17 cellular contexts compared by ENCODE assay signal in genomic region chr1:1340185-1340584, GRCh38. TPM values are rescaled to one million over a fixed set of nuclear protein-coding genes. Genes with fewer than 3 reads are reported as not detected.
DNase-seq lines count a peak whose midpoint lies in the region; ATAC-seq and TF ChIP-seq lines count a peak whose summit lies in the region.
"Had no signal": no experiment of that assay in that cellular context is flagged by ENCODE, and none has a peak within 500 bp of the region (broad histone marks: within the 10 kb centered on the region; RNA-seq: fewer than 3 reads in every experiment).

No MANE protein-coding gene starts in this region.

- H3K9me3 Mint-ChIP-seq in MCF 10A (ENCODE audit: unreplicated experiment): no peaks in the 10 kb centered on the region
- H3K9me3 Mint-ChIP-seq: CD4-positive, alpha-beta T cell; CD8-positive, alpha-beta T cell had no signal

- H3K27ac Mint-ChIP-seq in MCF 10A (ENCODE audit: low read depth, unreplicated experiment): no peak overlapping the region
- H3K27ac Mint-ChIP-seq: B cell; CD4-positive, alpha-beta T cell; CD8-positive, alpha-beta T cell had no signal

- intact Hi-C loops in head of caudate nucleus (cut with DNase I) (no loop called here), MCF 10A (cut with micrococcal nuclease) (no loop called here)

- DNase-seq in head of caudate nucleus: peak in 38 of 42 donors; percentile 47 to 89 (median 70)
- DNase-seq in neuronal stem cell (ENCODE audit: low spot score): no peak
- DNase-seq in MCF 10A (ENCODE audit: unreplicated experiment): no peak
- DNase-seq: AML-193; Caco-2; Calu3; CD4-positive, alpha-beta T cell; CD8-positive, alpha-beta T cell; DMS79 treated with DMSO at 0.1 percent for 48 hours; GF-D8 had no signal

- H3K27ac ChIP-seq in HEK293 (ENCODE audit: extremely low read depth, low read depth, low read length) (no peak overlapping the region), neuronal stem cell (replicated peaks; ENCODE audit: low read length) (no peak overlapping the region)
- H3K27ac ChIP-seq: 22Rv1; A549; BLaER1 treated with 17β-estradiol and CSF1 and Interleukin-3, amounts not matched to agents 10 nM and 100 nM; C4-2B had no signal

- H3K27me3 ChIP-seq in neuronal stem cell (ENCODE audit: control insufficient read depth in 3 of 3, insufficient read depth in 3 of 3, low read depth in 1 of 3, low read length in 3 of 3): no peaks in the 10 kb centered on the region
- H3K27me3 ChIP-seq: BLaER1 treated with 17β-estradiol and CSF1 and Interleukin-3, amounts not matched to agents 10 nM and 100 nM had no signal

- H3K4me2 ChIP-seq in neuronal stem cell (ENCODE audit: insufficient read depth, low read length, poor library complexity, severe bottlenecking): no peak overlapping the region
- H3K4me2 ChIP-seq: A549; BLaER1 treated with 17β-estradiol and CSF1 and Interleukin-3, amounts not matched to agents 10 nM and 100 nM had no signal

- no peak overlapping the region for H3K4ac ChIP-seq in neuronal stem cell (ENCODE audit: low read length)

- peaks cover 19% of the 10 kb centered on the region for H3K79me1 ChIP-seq in neuronal stem cell (ENCODE audit: low read depth, low read length)

- no peak overlapping the region for H2BK5ac ChIP-seq in neuronal stem cell (ENCODE audit: low read length)

- H3K27me3 Mint-ChIP-seq in MCF 10A (ENCODE audit: insufficient read depth, unreplicated experiment): no peaks in the 10 kb centered on the region
- H3K27me3 Mint-ChIP-seq: B cell; CD4-positive, alpha-beta T cell had no signal

- H3K4me1 ChIP-seq in HEK293 (ENCODE audit: control insufficient read depth, insufficient read depth, low read length) (no peaks in the 10 kb centered on the region; the same call in 1 of the 2 replicates), neuronal stem cell (ENCODE audit: control insufficient read depth in 2 of 2, insufficient read depth in 1 of 2, low read depth in 1 of 2, low read length in 2 of 2) (peaks cover 0 to 3% of the 10 kb centered on the region in 2 donors)

- no peak overlapping the region for H2BK120ac ChIP-seq in neuronal stem cell (ENCODE audit: low read depth, low read length)

- H2BK15ac ChIP-seq in neuronal stem cell (ENCODE audit: low read length): no peak overlapping the region

- H3K4me3 Mint-ChIP-seq in MCF 10A (ENCODE audit: unreplicated experiment): no peak overlapping the region
- H3K4me3 Mint-ChIP-seq: B cell; CD4-positive, alpha-beta T cell; CD8-positive, alpha-beta T cell had no signal

- CTCF ChIA-PET in HEK293 (lab: Yijun Ruan, JAX) (no interaction called here), MCF 10A (lab: Yijun Ruan, JAX) (no interaction called here)

- WGBS in neuronal stem cell (ENCODE audit: extremely low coverage in 2 of 2, insufficient read length in 2 of 2, insufficient replicate concordance in 1 of 2), 2 donors: no CpG with 5 or more reads among the region's 23 CpGs

- H3K23ac ChIP-seq in neuronal stem cell (ENCODE audit: low read depth, low read length, poor library complexity): no peak overlapping the region

- peak overlapping the region; percentile 22 for H4K91ac ChIP-seq in neuronal stem cell (ENCODE audit: low read depth, low read length, poor library complexity)

- H3K36me3 ChIP-seq in HEK293 (ENCODE audit: control insufficient read depth in 2 of 2, insufficient read depth in 1 of 2, low read length in 2 of 2): peaks cover 0 to 79% of the 10 kb centered on the region in 2 experiments; a peak in 2 of 3 replicates
- H3K36me3 ChIP-seq in neuronal stem cell (replicated peaks in 1 of 2; ENCODE audit: control insufficient read depth in 2 of 2, insufficient read depth in 2 of 2, low read length in 2 of 2): peaks cover 27 to 52% of the 10 kb centered on the region in 2 donors

- no peak overlapping the region for H2AFZ ChIP-seq in neuronal stem cell (ENCODE audit: low read length)

- no peak overlapping the region for H3K14ac ChIP-seq in neuronal stem cell (ENCODE audit: low read length)

- no peaks in the 10 kb centered on the region for H3K4me1 Mint-ChIP-seq in MCF 10A (ENCODE audit: insufficient read depth, unreplicated experiment)
- H3K4me1 Mint-ChIP-seq: B cell had no signal

- TF ChIP-seq POLR2A in GM18505 (IDR thresholded peaks at IDR 0.05; ENCODE audit: borderline replicate concordance, extremely low read depth, insufficient read depth, insufficient read length): no peak

- no peak overlapping the region for H2AK5ac ChIP-seq in neuronal stem cell (ENCODE audit: low read depth, low read length)

- no peak for TF ChIP-seq CTCF in HEK293 (tag by site-specific recombination; IDR thresholded peaks at IDR 0.05)
- TF ChIP-seq CTCF in MCF 10A (IDR thresholded peaks at IDR 0.05; ENCODE audit: unreplicated experiment): no peak

- no peak for ATAC-seq in GM18505 (IDR thresholded peaks at IDR 0.05; ENCODE audit: unreplicated experiment)
- ATAC-seq: A549; CD8-positive, alpha-beta T cell had no signal

- H3K9ac ChIP-seq in neuronal stem cell (ENCODE audit: low read depth, low read length, poor library complexity): peak overlapping the region; percentile 44
- H3K9ac ChIP-seq: BLaER1 treated with 17β-estradiol and CSF1 and Interleukin-3, amounts not matched to agents 10 nM and 100 nM had no signal

- peaks cover 56% of the 10 kb centered on the region for H3K36me3 Mint-ChIP-seq in MCF 10A (ENCODE audit: insufficient read depth, unreplicated experiment)

- H4K8ac ChIP-seq in neuronal stem cell (ENCODE audit: low read depth, low read length): no peak overlapping the region

- no peak overlapping the region for H2BK12ac ChIP-seq in neuronal stem cell (ENCODE audit: low read length)

- no peak overlapping the region for H3K18ac ChIP-seq in neuronal stem cell (ENCODE audit: low read length)

- no TSS peak for BruUV-seq in MCF 10A (replicated peaks; lab: Mats Ljungman, UMichigan)

- H3K9me3 ChIP-seq in HEK293 (ENCODE audit: control insufficient read depth, insufficient read depth, low read depth, low read length): no peaks in the 10 kb centered on the region
- H3K9me3 ChIP-seq in neuronal stem cell (replicated peaks in 1 of 2; ENCODE audit: control insufficient read depth in 2 of 2, insufficient read depth in 1 of 2, low read depth in 1 of 2, low read length in 2 of 2): peaks cover 0 to 9% of the 10 kb centered on the region in 2 donors
- H3K9me3 ChIP-seq: A549; BLaER1 treated with 17β-estradiol and CSF1 and Interleukin-3, amounts not matched to agents 10 nM and 100 nM; Caco-2 had no signal

- POLR2A ChIA-PET in HEK293 (lab: Yijun Ruan, JAX): no interaction called here
- POLR2A ChIA-PET in MCF 10A (lab: Yijun Ruan, JAX): no interaction called here

- no peak overlapping the region for H3K4me3 ChIP-seq in HEK293 (ENCODE audit: low read depth, low read length)
- no peak overlapping the region for H3K4me3 ChIP-seq in neuronal stem cell (ENCODE audit: low read length in 2 of 2)
- H3K4me3 ChIP-seq: A549; BLaER1 treated with 17β-estradiol and CSF1 and Interleukin-3, amounts not matched to agents 10 nM and 100 nM had no signal

TF ChIP-seq in HEK293, 187 proteins besides CTCF, POLR2A, EP300 and RAD21:
- 0 out of 2 replicates have a peak, but pooled peaks have one; percentile 34 for TF ChIP-seq KLF8 (tag by site-specific recombination; IDR thresholded peaks at IDR 0.05)
- peak; percentile 75 for TF ChIP-seq KLF1 (tag by site-specific recombination; IDR thresholded peaks at IDR 0.05)
- no peak for TF ChIP-seq ZNF18 (tag by site-specific recombination; IDR thresholded peaks at IDR 0.05)
- TF ChIP-seq SP2 (tag by site-specific recombination; IDR thresholded peaks at IDR 0.05): 0 out of 2 replicates have a peak, but pooled peaks have one; percentile 12

RNA-seq across cellular contexts. Expression of gene DVL1, which starts 9.0 kb away (rescaled TPM):
- polyA plus RNA-seq in neuronal stem cell (2013, experiment 1 of 2): 31.8 TPM
- polyA plus RNA-seq in neuronal stem cell (2013, experiment 2 of 2): 31.9 TPM
- 96.2 and 113 TPM in 2 replicates for total RNA-seq in MCF 10A (2022)

RNA-seq across cellular contexts. Expression of gene TAS1R3, which starts 9.1 kb away (rescaled TPM):
- polyA plus RNA-seq in neuronal stem cell (2013, experiment 1 of 2): 0.14 TPM
- polyA plus RNA-seq in neuronal stem cell (2013, experiment 2 of 2): 0.12 TPM
- total RNA-seq in MCF 10A (2022): 0.17 TPM in 1 of 2 replicates, not detected in the other

RNA-seq across cellular contexts. Expression of gene CPTP, which starts 15.6 kb away (rescaled TPM):
- 9.4 TPM for polyA plus RNA-seq in neuronal stem cell (2013, experiment 1 of 2)
- polyA plus RNA-seq in neuronal stem cell (2013, experiment 2 of 2): 9.2 TPM
- total RNA-seq in MCF 10A (2022): 19.3 and 21.0 TPM in 2 replicates

RNA-seq across cellular contexts. Expression of gene INTS11, which starts 15.7 kb away (rescaled TPM):
- 73.8 TPM for polyA plus RNA-seq in neuronal stem cell (2013, experiment 1 of 2)
- 72.0 TPM for polyA plus RNA-seq in neuronal stem cell (2013, experiment 2 of 2)
- 122 and 129 TPM in 2 replicates for total RNA-seq in MCF 10A (2022)

RNA-seq across cellular contexts. Expression of gene MXRA8, which starts 18.2 kb away (rescaled TPM):
- 14.0 TPM for polyA plus RNA-seq in neuronal stem cell (2013, experiment 1 of 2)
- polyA plus RNA-seq in neuronal stem cell (2013, experiment 2 of 2): 13.2 TPM
- not detected in 2 replicates for total RNA-seq in MCF 10A (2022)
- total RNA-seq: B cell, Calu3 had no signal

Comparison
In these comparisons a context has a peak if more than half of its experiments do, and no peak if none do; other contexts are left out.
1. DNase-seq: peak in head of caudate nucleus (38 of 42); none in neuronal stem cell (single experiment) and MCF 10A (single experiment).